Comparison of ENCODE assay signal across 9 cellular contexts in genomic region chr21:34807881-34808568, GRCh38.
DNase-seq lines count a peak whose midpoint lies in the region; ATAC-seq, FAIRE-seq and TF ChIP-seq lines count a peak whose summit lies in the region.
"Had no signal": no experiment of that assay in that cellular context is flagged by ENCODE, and none has a peak within 500 bp of the region (broad histone marks: within the 10 kb centered on the region; RNA-seq: fewer than 3 reads in every experiment).

No MANE protein-coding gene starts in this region.

- H3K4me3 ChIP-seq in WI38 (ENCODE audit: low read depth, low read length) (peak overlapping the region; percentile 19), breast epithelium (no peak overlapping the region), pancreas (no peak overlapping the region), uterus (no peak overlapping the region), endodermal cell (ENCODE audit: low read length) (no peak overlapping the region)

- no peak for TF ChIP-seq CTCF in WI38 (IDR thresholded peaks at IDR 0.05; ENCODE audit: low read depth, low read length)
- TF ChIP-seq CTCF in breast epithelium (IDR thresholded peaks at IDR 0.05) = no peak
- no peak for TF ChIP-seq CTCF in pancreas (IDR thresholded peaks at IDR 0.05)
- TF ChIP-seq CTCF in uterus (IDR thresholded peaks at IDR 0.05) = no peak
- no peak for TF ChIP-seq CTCF in endodermal cell (conservative IDR thresholded peaks at IDR 0.05)

- intact Hi-C loops in breast epithelium (cut with DNase I; ENCODE audit: low total_unique reads) = no loop called here
- intact Hi-C loops in pancreas (cut with DNase I) = no loop called here
- intact Hi-C loops in uterus (cut with DNase I; ENCODE audit: low total_unique reads) = no loop called here

- peaks cover 0 to 3% of the 10 kb centered on the region in 2 donors for H3K4me1 ChIP-seq in breast epithelium
- peaks cover 0 to 5% (median 0%) of the 10 kb centered on the region in 3 donors for H3K4me1 ChIP-seq in pancreas
- peaks cover 0 to 3% of the 10 kb centered on the region in 2 donors for H3K4me1 ChIP-seq in uterus
- H3K4me1 ChIP-seq in endodermal cell (ENCODE audit: control insufficient read depth, insufficient read depth, low read length) = no peaks in the 10 kb centered on the region

- H3K9me3 ChIP-seq in breast epithelium (peaks cover 0 to 8% of the 10 kb centered on the region in 2 donors), pancreas (no peaks in the 10 kb centered on the region), uterus (no peaks in the 10 kb centered on the region), endodermal cell (ENCODE audit: control insufficient read depth, low read length) (peaks cover 25% of the 10 kb centered on the region)

- peaks cover 20% of the 10 kb centered on the region for H3K9me3 Mint-ChIP-seq in endodermal cell

- peak in 3 of 4 donors; percentile 37 to 62 (median 39) for ATAC-seq in pancreas

- no peaks in the 10 kb centered on the region for H3K4me1 Mint-ChIP-seq in endodermal cell

- TF ChIP-seq POLR2A in breast epithelium (IDR thresholded peaks at IDR 0.05) (no peak), uterus (IDR thresholded peaks at IDR 0.05) (no peak)

- H3K9ac ChIP-seq in endodermal cell (ENCODE audit: extremely low read depth, low read length, poor library complexity, severe bottlenecking) = no peak overlapping the region

- no peak overlapping the region for H3K4me3 Mint-ChIP-seq in endodermal cell
- H3K4me3 Mint-ChIP-seq: B cell had no signal

- 82 to 93% methylated on average over 15 of the region's 15 CpGs for WGBS in pancreas, 2 donors
- WGBS in endodermal cell (ENCODE audit: insufficient coverage in 1 of 2, insufficient read length in 1 of 2), 2 experiments = 86 to 91% methylated on average over 12 to 15 of the region's 15 CpGs

- no peaks in the 10 kb centered on the region for H3K27me3 ChIP-seq in breast epithelium
- H3K27me3 ChIP-seq in pancreas = no peaks in the 10 kb centered on the region
- no peaks in the 10 kb centered on the region for H3K27me3 ChIP-seq in uterus
- no peaks in the 10 kb centered on the region for H3K27me3 ChIP-seq in endodermal cell (ENCODE audit: control insufficient read depth, insufficient read depth, low read length, poor library complexity, severe bottlenecking)

- H3K27me3 Mint-ChIP-seq in endodermal cell (ENCODE audit: insufficient read depth) = peaks cover 4% of the 10 kb centered on the region
- H3K27me3 Mint-ChIP-seq: B cell had no signal

- no peak for FAIRE-seq in pancreas (lab: Jason Lieb, UNC)
- no peak for FAIRE-seq in GM19239 (lab: Jason Lieb, UNC)

- no peak overlapping the region for H3K27ac Mint-ChIP-seq in endodermal cell
- H3K27ac Mint-ChIP-seq: B cell had no signal

- no peaks in the 10 kb centered on the region for H3K36me3 ChIP-seq in breast epithelium
- no peaks in the 10 kb centered on the region for H3K36me3 ChIP-seq in pancreas
- H3K36me3 ChIP-seq in uterus = no peaks in the 10 kb centered on the region
- no peaks in the 10 kb centered on the region for H3K36me3 ChIP-seq in endodermal cell (ENCODE audit: control insufficient read depth, insufficient read depth, low read length)

- DNase-seq in SKM-1 treated with dmso at 0.1 percent for 144 hours (lab: John Stamatoyannopoulos, UW; ENCODE audit: unreplicated experiment) = peak; percentile 24
- no peak for DNase-seq in SKM-1 (lab: John Stamatoyannopoulos, UW; ENCODE audit: unreplicated experiment)
- no peak for DNase-seq in breast epithelium (ENCODE audit: low spot score in 2 of 2)
- no peak for DNase-seq in pancreas
- peak; percentile 37 to 43 for DNase-seq in uterus
- no peak for DNase-seq in GM19239 (ENCODE audit: insufficient read length, low spot score)
- no peak for DNase-seq in endodermal cell

- H3K27ac ChIP-seq in breast epithelium (peak overlapping the region; percentile 72 to 86), pancreas (no peak overlapping the region), uterus (peak overlapping the region in 1 of 2 donors; percentile 21), endodermal cell (ENCODE audit: low read depth, low read length) (no peak overlapping the region)

- H3K36me3 Mint-ChIP-seq in endodermal cell (ENCODE audit: low read depth) = peaks cover 7% of the 10 kb centered on the region

Comparison
In these comparisons a context has a peak if more than half of its experiments do, and no peak if none do; other contexts are left out.
1. DNase-seq: peak in SKM-1 treated with dmso at 0.1 percent for 144 hours (single experiment) and uterus (2 of 2); none in SKM-1 (single experiment), breast epithelium (0 of 2), pancreas (0 of 6), GM19239 (single experiment) and endodermal cell (single experiment).
2. H3K27ac ChIP-seq: peak in breast epithelium (2 of 2); none in pancreas (0 of 4) and endodermal cell (single experiment).